Comparison of ENCODE assay signal across 21 cellular contexts in genomic region chr5:7628248-7628647, GRCh38.
DNase-seq lines count a peak whose midpoint lies in the region; ATAC-seq, FAIRE-seq and TF ChIP-seq lines count a peak whose summit lies in the region.
"Had no signal": no experiment of that assay in that cellular context is flagged by ENCODE, and none has a peak within 500 bp of the region (broad histone marks: within the 10 kb centered on the region; RNA-seq: fewer than 3 reads in every experiment).

No MANE protein-coding gene starts in this region.

- peaks cover 25% of the 10 kb centered on the region for H3K4me1 ChIP-seq in MM.1S (ENCODE audit: low read length)
- H3K4me1 ChIP-seq: BLaER1, Caco-2 had no signal

- H3K9ac ChIP-seq in MM.1S (ENCODE audit: low read length): peak overlapping the region; percentile 50
- H3K9ac ChIP-seq: BLaER1, GM23248 had no signal

- ATAC-seq in GM19397 (IDR thresholded peaks at IDR 0.05; ENCODE audit: unreplicated experiment): no peak
- no peak for ATAC-seq in GM19035 (IDR thresholded peaks at IDR 0.05; ENCODE audit: unreplicated experiment)
- ATAC-seq: CD8-positive, alpha-beta T cell had no signal

- H3K36me3 ChIP-seq in MM.1S (replicated peaks; ENCODE audit: insufficient read depth, low read length) (no peaks in the 10 kb centered on the region), WERI-Rb-1 (peaks cover 36% of the 10 kb centered on the region)
- H3K36me3 ChIP-seq: BLaER1 had no signal

- H3K9me3 ChIP-seq in MM.1S (replicated peaks; ENCODE audit: insufficient read depth, low read length) (no peaks in the 10 kb centered on the region), WERI-Rb-1 (ENCODE audit: severe bottlenecking) (no peaks in the 10 kb centered on the region)
- H3K9me3 ChIP-seq: BLaER1, Caco-2 had no signal

- no peak overlapping the region for H2AFZ ChIP-seq in MM.1S (ENCODE audit: low read length)
- H2AFZ ChIP-seq: GM23248 had no signal

- no peaks in the 10 kb centered on the region for H4K20me1 ChIP-seq in MM.1S (ENCODE audit: insufficient read depth, low read length)
- H4K20me1 ChIP-seq: BLaER1 had no signal

- FAIRE-seq in D721Med (lab: Jason Lieb, UNC): peak; percentile 25
- FAIRE-seq: GM12891, GM18507, H1 had no signal

- in situ Hi-C loops in ACHN (cut with HindIII; ENCODE audit: low pct_ligation_motif_present, low pct_unique_long_range_greater_than_20kb, low sequenced_read_pairs): no loop called here

- H3K27me3 ChIP-seq in MM.1S (replicated peaks; ENCODE audit: insufficient read depth, low read length): no peaks in the 10 kb centered on the region
- H3K27me3 ChIP-seq in WERI-Rb-1 (ENCODE audit: insufficient read depth, low read depth, severe bottlenecking): no peaks in the 10 kb centered on the region
- H3K27me3 ChIP-seq: BLaER1 had no signal

- peak overlapping the region; percentile 58; the same call in 1 of the 2 replicates for H3K4me2 ChIP-seq in MM.1S (ENCODE audit: low read depth, low read length)
- H3K4me2 ChIP-seq: BLaER1 had no signal

- TF ChIP-seq CTCF in D721Med (IDR thresholded peaks at IDR 0.05; ENCODE audit: insufficient read depth, missing control alignments) (no peak), MM.1S (IDR thresholded peaks at IDR 0.05; ENCODE audit: low read length) (no peak), WERI-Rb-1 (IDR thresholded peaks at IDR 0.05; ENCODE audit: low read depth, low read length) (no peak)

- H3K79me2 ChIP-seq in MM.1S (ENCODE audit: low read length): no peaks in the 10 kb centered on the region

- H3K27ac ChIP-seq in MM.1S (ENCODE audit: low read length) (peak overlapping the region; percentile 98), WERI-Rb-1 (peak overlapping the region; percentile 8; the same call in 1 of the 2 replicates)
- H3K27ac ChIP-seq: BLaER1, C4-2B, GM23248 had no signal

- DNase-seq in D721Med (ENCODE audit: insufficient read length, low spot score) (no peak), MM.1S (peak; percentile 40), WERI-Rb-1 (no peak), ACHN (no peak)
- DNase-seq: Caco-2; CD4-positive, CD25-positive, alpha-beta regulatory T cell; CD8-positive, alpha-beta T cell; DMS 273 treated with DMSO at 0.1 percent for 48 hours; DMS79; EL; GDM1; GM23248; H7; HCEC 1CT had no signal

- H3F3A ChIP-seq in MM.1S (ENCODE audit: insufficient read depth, low read length): peaks cover 25% of the 10 kb centered on the region

- H3K9me2 ChIP-seq in MM.1S (replicated peaks; ENCODE audit: insufficient read depth, low read length): no peaks in the 10 kb centered on the region

- H3K4me3 ChIP-seq in MM.1S (ENCODE audit: low read length): no peak overlapping the region
- H3K4me3 ChIP-seq in WERI-Rb-1 (ENCODE audit: low read depth, low read length): no peak overlapping the region
- H3K4me3 ChIP-seq: BLaER1, GM23248 had no signal
